18 cellular contexts compared by ENCODE assay signal in genomic region chr15:48680841-48681240, GRCh38. TPM values are rescaled to one million over a fixed set of nuclear protein-coding genes. Genes with fewer than 3 reads are reported as not detected.
DNase-seq lines count a peak whose midpoint lies in the region; ATAC-seq and TF ChIP-seq lines count a peak whose summit lies in the region.
"Had no signal": no experiment of that assay in that cellular context is flagged by ENCODE, and none has a peak within 500 bp of the region (broad histone marks: within the 10 kb centered on the region; RNA-seq: fewer than 3 reads in every experiment).

No MANE protein-coding gene starts in this region.

- no peak overlapping the region for H4K91ac ChIP-seq in mesenchymal stem cell (ENCODE audit: low read length)

- no peak overlapping the region for H2BK120ac ChIP-seq in mesenchymal stem cell (ENCODE audit: low read depth, low read length)

- no peak overlapping the region for H3K27ac ChIP-seq in Panc1 (ENCODE audit: low read length)
- no peak overlapping the region for H3K27ac ChIP-seq in mesenchymal stem cell (ENCODE audit: low read length, poor library complexity, severe bottlenecking)
- H3K27ac ChIP-seq: esophagus squamous epithelium had no signal

- H3K18ac ChIP-seq in mesenchymal stem cell (ENCODE audit: low read depth in 1 of 2, low read length in 2 of 2) = no peak overlapping the region

- TF ChIP-seq CTCF in Panc1 (IDR thresholded peaks at IDR 0.05) = no peak
- no peak for TF ChIP-seq CTCF in choroid plexus epithelial cell (conservative IDR thresholded peaks at IDR 0.05; ENCODE audit: low read depth, low read length)

- H2BK12ac ChIP-seq in mesenchymal stem cell (ENCODE audit: low read length in 2 of 2) = no peak overlapping the region

- H2AFZ ChIP-seq in mesenchymal stem cell (ENCODE audit: low read depth, low read length) = no peak overlapping the region

- 0% methylated on average over 1 of the region's 1 CpG for WGBS in mesenchymal stem cell

- no peaks in the 10 kb centered on the region for H3K36me3 Mint-ChIP-seq in T-helper 17 cell (ENCODE audit: low read depth)
- H3K36me3 Mint-ChIP-seq: activated naive CD8-positive, alpha-beta T cell treated with anti-CD3 and anti-CD28 coated beads, Interleukin-2, amount 10 ng/mL, durations not matched to agents 7 days and 5 days had no signal

- in situ Hi-C loops in Panc1 (cut with HindIII; ENCODE audit: low pct_unique_long_range_greater_than_20kb, low sequenced_read_pairs) = no loop called here

- no peaks in the 10 kb centered on the region for H3K4me1 Mint-ChIP-seq in T-helper 17 cell
- H3K4me1 Mint-ChIP-seq: activated naive CD8-positive, alpha-beta T cell treated with anti-CD3 and anti-CD28 coated beads, Interleukin-2, amount 10 ng/mL, durations not matched to agents 7 days and 5 days had no signal

- H2BK15ac ChIP-seq in mesenchymal stem cell (ENCODE audit: low read depth, poor library complexity, severe bottlenecking) = no peak overlapping the region

- no peak overlapping the region for H3K4me3 Mint-ChIP-seq in T-helper 17 cell
- H3K4me3 Mint-ChIP-seq: activated naive CD8-positive, alpha-beta T cell treated with anti-CD3 and anti-CD28 coated beads, Interleukin-2, amount 10 ng/mL, durations not matched to agents 7 days and 5 days; T-helper 2 cell treated with Interferon-gamma antibody and Interleukin-4, amounts not matched to agents 5 μg/mL and 100 μg/mL, for 36 hours had no signal

- intact Hi-C loops in Panc1 (cut with micrococcal nuclease; ENCODE audit: unreplicated experiment) (no loop called here), posterior cingulate gyrus (cut with DNase I) (no loop called here)

- CTCF ChIA-PET in Panc1 (lab: Charles Lee) = no interaction called here

- H3K9ac ChIP-seq in mesenchymal stem cell (ENCODE audit: low read length) = peak overlapping the region; percentile 80

- H3K9me3 ChIP-seq in Panc1 (ENCODE audit: control insufficient read depth, insufficient read depth, low read depth, low read length) (no peaks in the 10 kb centered on the region), mesenchymal stem cell (ENCODE audit: control insufficient read depth, low read length) (no peaks in the 10 kb centered on the region), T-helper 17 cell (ENCODE audit: control insufficient read depth, low read length, poor library complexity, severe bottlenecking) (no peaks in the 10 kb centered on the region)
- H3K9me3 ChIP-seq: BE2C, esophagus squamous epithelium had no signal

- no peaks in the 10 kb centered on the region for H3K4me1 ChIP-seq in Panc1 (ENCODE audit: control insufficient read depth, insufficient read depth, low read length)
- no peaks in the 10 kb centered on the region for H3K4me1 ChIP-seq in mesenchymal stem cell (ENCODE audit: control insufficient read depth, insufficient read depth, low read depth, low read length)

- DNase-seq in EL = peak; percentile 91
- no peak for DNase-seq in Panc1 (ENCODE audit: low read depth, low spot score)
- peak; percentile 85 for DNase-seq in choroid plexus epithelial cell (ENCODE audit: low read depth)
- DNase-seq in mesenchymal stem cell = peak; percentile 93
- DNase-seq in posterior cingulate gyrus = no peak
- no peak for DNase-seq in T-helper 17 cell
- no peak for DNase-seq in activated CD4-positive, alpha-beta T cell treated with anti-CD3 and anti-CD28 coated beads for 1 hour
- DNase-seq: activated CD4-positive, alpha-beta T cell treated with anti-CD3 and anti-CD28 coated beads for 48 hours; activated naive CD8-positive, alpha-beta T cell treated with anti-CD3 and anti-CD28 coated beads, Interleukin-2, amount 10 ng/mL, durations not matched to agents 7 days and 5 days; activated T-cell treated with anti-CD3 and anti-CD28 coated beads, Interleukin-2, amount 50 U/mL, for 1 hour; cortex of kidney; esophagus squamous epithelium; NCI-H2029; NCI-H748 treated with DMSO at 0.1 percent for 48 hours had no signal

- no peaks in the 10 kb centered on the region for H3K36me3 ChIP-seq in Panc1 (ENCODE audit: control insufficient read depth, insufficient read depth, low read length)
- no peaks in the 10 kb centered on the region for H3K36me3 ChIP-seq in mesenchymal stem cell (ENCODE audit: control insufficient read depth in 1 of 2, insufficient read depth in 2 of 2, low read depth in 1 of 2, low read length in 2 of 2)
- H3K36me3 ChIP-seq: BE2C, esophagus squamous epithelium had no signal

- H3K14ac ChIP-seq in mesenchymal stem cell (ENCODE audit: low read length in 2 of 2) = no peak overlapping the region

- H3K79me1 ChIP-seq in mesenchymal stem cell (replicated peaks; ENCODE audit: low read length, poor library complexity, severe bottlenecking) = no peaks in the 10 kb centered on the region

- no peak overlapping the region for H3K27ac Mint-ChIP-seq in T-helper 17 cell
- H3K27ac Mint-ChIP-seq: activated naive CD8-positive, alpha-beta T cell treated with anti-CD3 and anti-CD28 coated beads, Interleukin-2, amount 10 ng/mL, durations not matched to agents 7 days and 5 days; T-helper 2 cell treated with Interferon-gamma antibody and Interleukin-4, amounts not matched to agents 5 μg/mL and 100 μg/mL, for 36 hours had no signal

- POLR2A ChIA-PET in Panc1 (lab: Charles Lee) = interaction anchor here (0.6 kb wide), 1 partner anchor 15 kb away, joined by 4 read pairs; no protein-coding TSS in a partner anchor

- ATAC-seq in Panc1 (peak; percentile 68; the same call in 1 of the 2 replicates), HG02623 (IDR thresholded peaks at IDR 0.05; ENCODE audit: unreplicated experiment) (no peak), T-helper 17 cell (no peak)
- ATAC-seq: Right ventricle myocardium inferior had no signal

- no peak overlapping the region for H2AK5ac ChIP-seq in mesenchymal stem cell (ENCODE audit: low read length, severe bottlenecking)

- H3K27me3 ChIP-seq in Panc1 (ENCODE audit: control insufficient read depth, insufficient read depth, low read length) = no peaks in the 10 kb centered on the region
- H3K27me3 ChIP-seq in mesenchymal stem cell (ENCODE audit: control insufficient read depth in 1 of 2, insufficient read depth in 1 of 2, low read length in 2 of 2) = no peaks in the 10 kb centered on the region
- H3K27me3 ChIP-seq: BE2C, esophagus squamous epithelium had no signal

- no peak overlapping the region for H3K23ac ChIP-seq in mesenchymal stem cell (ENCODE audit: low read length in 2 of 2)

- no peak overlapping the region for H3K4me2 ChIP-seq in mesenchymal stem cell (ENCODE audit: low read length, poor library complexity, severe bottlenecking)

- BruUV-seq in Panc1 (replicated peaks; lab: Mats Ljungman, UMichigan) = no TSS peak

- no peak overlapping the region for H3K4me3 ChIP-seq in Panc1 (ENCODE audit: low read depth in 2 of 2, low read length in 2 of 2)
- no peak overlapping the region for H3K4me3 ChIP-seq in choroid plexus epithelial cell (ENCODE audit: low read depth, low read length)
- no peak overlapping the region for H3K4me3 ChIP-seq in mesenchymal stem cell (ENCODE audit: insufficient read depth in 1 of 2, low read depth in 1 of 2, low read length in 2 of 2)
- H3K4me3 ChIP-seq: esophagus squamous epithelium had no signal

- H4K8ac ChIP-seq in mesenchymal stem cell (ENCODE audit: low read length) = no peak overlapping the region

- H3K4ac ChIP-seq in mesenchymal stem cell (ENCODE audit: low read depth in 1 of 2, low read length in 2 of 2) = no peak overlapping the region

- H3K27me3 Mint-ChIP-seq in T-helper 17 cell = peaks cover 5% of the 10 kb centered on the region
- H3K27me3 Mint-ChIP-seq: activated naive CD8-positive, alpha-beta T cell treated with anti-CD3 and anti-CD28 coated beads, Interleukin-2, amount 10 ng/mL, durations not matched to agents 7 days and 5 days had no signal

- no peak overlapping the region for H2BK5ac ChIP-seq in mesenchymal stem cell (ENCODE audit: low read depth, low read length, poor library complexity, severe bottlenecking)

RNA-seq across cellular contexts. Expression of gene FBN1, which starts 35.3 kb away (rescaled TPM):
- total RNA-seq in Panc1 (2021; ENCODE audit: unreplicated experiment) = 0.46 TPM
- polyA plus RNA-seq in Panc1 (2012; ENCODE audit: insufficient read length) = 0.57 TPM
- polyA plus RNA-seq in mesenchymal stem cell (2013, experiment 1 of 2) = 170 TPM
- polyA plus RNA-seq in mesenchymal stem cell (2013, experiment 2 of 2) = 151 TPM
- total RNA-seq in T-helper 17 cell = under 1 TPM; 0.07 to 0.29 TPM

Comparison
In these comparisons a context has a peak if more than half of its experiments do, and no peak if none do; other contexts are left out.
1. DNase-seq: peak in EL (single experiment), choroid plexus epithelial cell (single experiment) and mesenchymal stem cell (single experiment); none in Panc1 (single experiment), posterior cingulate gyrus (0 of 10), T-helper 17 cell (0 of 3) and activated CD4-positive, alpha-beta T cell treated with anti-CD3 and anti-CD28 coated beads for 1 hour (single experiment).